In the genomic region with DNA sequence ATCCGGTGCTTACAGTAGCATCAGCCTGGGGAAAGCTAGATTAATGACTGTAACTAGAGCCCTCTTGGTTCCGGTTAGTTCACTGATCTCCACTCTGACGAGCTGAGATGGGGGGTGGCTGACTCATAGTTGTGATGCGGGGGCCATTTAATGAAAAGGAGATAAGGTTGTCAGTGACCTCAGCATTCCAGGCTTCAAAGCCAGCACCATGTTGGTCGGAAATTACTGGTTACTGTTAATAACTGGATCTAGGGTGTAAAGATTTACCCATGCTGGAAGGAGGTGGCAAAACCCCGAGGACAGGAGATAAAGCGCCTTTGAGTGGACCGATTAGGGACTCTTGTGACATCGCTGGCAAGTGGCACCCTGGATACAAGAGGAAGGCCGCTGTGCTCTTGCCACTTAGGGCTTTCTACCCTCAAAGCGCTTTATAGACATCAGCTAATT, we compare ENCODE assay signal across 1 cellular context.
TF ChIP-seq lines count a peak whose summit lies in the region.

No MANE protein-coding gene starts in this region.

TF ChIP-seq in HEK293, 187 proteins besides CTCF, POLR2A, EP300 and RAD21 (continued from another document):
- TF ChIP-seq, protein P1, sequence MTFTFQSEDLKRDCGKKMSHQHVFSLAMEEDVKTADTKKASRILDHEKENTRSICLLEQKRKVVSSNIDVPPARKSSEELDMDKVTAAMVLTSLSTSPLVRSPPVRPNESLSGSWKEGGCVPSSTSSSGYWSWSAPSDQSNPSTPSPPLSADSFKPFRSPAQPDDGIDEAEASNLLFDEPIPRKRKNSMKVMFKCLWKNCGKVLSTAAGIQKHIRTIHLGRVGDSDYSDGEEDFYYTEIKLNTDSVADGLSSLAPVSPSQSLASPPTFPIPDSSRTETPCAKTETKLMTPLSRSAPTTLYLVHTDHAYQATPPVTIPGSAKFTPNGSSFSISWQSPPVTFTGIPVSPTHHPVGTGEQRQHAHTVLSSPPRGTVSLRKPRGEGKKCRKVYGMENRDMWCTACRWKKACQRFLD (tag by site-specific recombination; IDR thresholded peaks at IDR 0.05) = no peak
- TF ChIP-seq ZXDB (tag by site-specific recombination; IDR thresholded peaks at IDR 0.05) (peak; percentile 95), ZNF24 (tag by site-specific recombination; IDR thresholded peaks at IDR 0.05) (peak; percentile 96), ZNF366 (tag by site-specific recombination; conservative IDR thresholded peaks at IDR 0.05) (peak; percentile 91), ZNF223 (tag by site-specific recombination; IDR thresholded peaks at IDR 0.05) (no peak), ZNF174 (tag by site-specific recombination; IDR thresholded peaks at IDR 0.05) (no peak), ZBTB21 (tag by site-specific recombination; IDR thresholded peaks at IDR 0.05) (peak; percentile 93), ZNF596 (tag by site-specific recombination; IDR thresholded peaks at IDR 0.05) (no peak), ZNF138 (tag by site-specific recombination; IDR thresholded peaks at IDR 0.05; ENCODE audit: borderline replicate concordance) (no peak), HOXC10 (CRISPR knock-in tag; IDR thresholded peaks at IDR 0.05) (no peak)
- TF ChIP-seq, protein P2, sequence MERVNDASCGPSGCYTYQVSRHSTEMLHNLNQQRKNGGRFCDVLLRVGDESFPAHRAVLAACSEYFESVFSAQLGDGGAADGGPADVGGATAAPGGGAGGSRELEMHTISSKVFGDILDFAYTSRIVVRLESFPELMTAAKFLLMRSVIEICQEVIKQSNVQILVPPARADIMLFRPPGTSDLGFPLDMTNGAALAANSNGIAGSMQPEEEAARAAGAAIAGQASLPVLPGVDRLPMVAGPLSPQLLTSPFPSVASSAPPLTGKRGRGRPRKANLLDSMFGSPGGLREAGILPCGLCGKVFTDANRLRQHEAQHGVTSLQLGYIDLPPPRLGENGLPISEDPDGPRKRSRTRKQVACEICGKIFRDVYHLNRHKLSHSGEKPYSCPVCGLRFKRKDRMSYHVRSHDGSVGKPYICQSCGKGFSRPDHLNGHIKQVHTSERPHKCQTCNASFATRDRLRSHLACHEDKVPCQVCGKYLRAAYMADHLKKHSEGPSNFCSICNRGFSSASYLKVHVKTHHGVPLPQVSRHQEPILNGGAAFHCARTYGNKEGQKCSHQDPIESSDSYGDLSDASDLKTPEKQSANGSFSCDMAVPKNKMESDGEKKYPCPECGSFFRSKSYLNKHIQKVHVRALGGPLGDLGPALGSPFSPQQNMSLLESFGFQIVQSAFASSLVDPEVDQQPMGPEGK (tag by site-specific recombination; IDR thresholded peaks at IDR 0.05) = peak; percentile 99
- TF ChIP-seq, protein P3, sequence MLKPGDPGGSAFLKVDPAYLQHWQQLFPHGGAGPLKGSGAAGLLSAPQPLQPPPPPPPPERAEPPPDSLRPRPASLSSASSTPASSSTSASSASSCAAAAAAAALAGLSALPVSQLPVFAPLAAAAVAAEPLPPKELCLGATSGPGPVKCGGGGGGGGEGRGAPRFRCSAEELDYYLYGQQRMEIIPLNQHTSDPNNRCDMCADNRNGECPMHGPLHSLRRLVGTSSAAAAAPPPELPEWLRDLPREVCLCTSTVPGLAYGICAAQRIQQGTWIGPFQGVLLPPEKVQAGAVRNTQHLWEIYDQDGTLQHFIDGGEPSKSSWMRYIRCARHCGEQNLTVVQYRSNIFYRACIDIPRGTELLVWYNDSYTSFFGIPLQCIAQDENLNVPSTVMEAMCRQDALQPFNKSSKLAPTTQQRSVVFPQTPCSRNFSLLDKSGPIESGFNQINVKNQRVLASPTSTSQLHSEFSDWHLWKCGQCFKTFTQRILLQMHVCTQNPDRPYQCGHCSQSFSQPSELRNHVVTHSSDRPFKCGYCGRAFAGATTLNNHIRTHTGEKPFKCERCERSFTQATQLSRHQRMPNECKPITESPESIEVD (tag by site-specific recombination; IDR thresholded peaks at IDR 0.05) = peak; percentile 60
- TF ChIP-seq, protein P4, sequence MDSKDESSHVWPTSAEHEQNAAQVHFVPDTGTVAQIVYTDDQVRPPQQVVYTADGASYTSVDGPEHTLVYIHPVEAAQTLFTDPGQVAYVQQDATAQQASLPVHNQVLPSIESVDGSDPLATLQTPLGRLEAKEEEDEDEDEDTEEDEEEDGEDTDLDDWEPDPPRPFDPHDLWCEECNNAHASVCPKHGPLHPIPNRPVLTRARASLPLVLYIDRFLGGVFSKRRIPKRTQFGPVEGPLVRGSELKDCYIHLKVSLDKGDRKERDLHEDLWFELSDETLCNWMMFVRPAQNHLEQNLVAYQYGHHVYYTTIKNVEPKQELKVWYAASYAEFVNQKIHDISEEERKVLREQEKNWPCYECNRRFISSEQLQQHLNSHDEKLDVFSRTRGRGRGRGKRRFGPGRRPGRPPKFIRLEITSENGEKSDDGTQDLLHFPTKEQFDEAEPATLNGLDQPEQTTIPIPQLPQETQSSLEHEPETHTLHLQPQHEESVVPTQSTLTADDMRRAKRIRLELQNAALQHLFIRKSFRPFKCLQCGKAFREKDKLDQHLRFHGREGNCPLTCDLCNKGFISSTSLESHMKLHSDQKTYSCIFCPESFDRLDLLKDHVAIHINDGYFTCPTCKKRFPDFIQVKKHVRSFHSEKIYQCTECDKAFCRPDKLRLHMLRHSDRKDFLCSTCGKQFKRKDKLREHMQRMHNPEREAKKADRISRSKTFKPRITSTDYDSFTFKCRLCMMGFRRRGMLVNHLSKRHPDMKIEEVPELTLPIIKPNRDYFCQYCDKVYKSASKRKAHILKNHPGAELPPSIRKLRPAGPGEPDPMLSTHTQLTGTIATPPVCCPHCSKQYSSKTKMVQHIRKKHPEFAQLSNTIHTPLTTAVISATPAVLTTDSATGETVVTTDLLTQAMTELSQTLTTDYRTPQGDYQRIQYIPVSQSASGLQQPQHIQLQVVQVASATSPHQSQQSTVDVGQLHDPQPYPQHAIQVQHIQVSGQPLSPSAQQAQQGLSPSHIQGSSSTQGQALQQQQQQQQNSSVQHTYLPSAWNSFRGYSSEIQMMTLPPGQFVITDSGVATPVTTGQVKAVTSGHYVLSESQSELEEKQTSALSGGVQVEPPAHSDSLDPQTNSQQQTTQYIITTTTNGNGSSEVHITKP (tag by site-specific recombination; IDR thresholded peaks at IDR 0.05) = peak; percentile 87
- TF ChIP-seq, protein P5, sequence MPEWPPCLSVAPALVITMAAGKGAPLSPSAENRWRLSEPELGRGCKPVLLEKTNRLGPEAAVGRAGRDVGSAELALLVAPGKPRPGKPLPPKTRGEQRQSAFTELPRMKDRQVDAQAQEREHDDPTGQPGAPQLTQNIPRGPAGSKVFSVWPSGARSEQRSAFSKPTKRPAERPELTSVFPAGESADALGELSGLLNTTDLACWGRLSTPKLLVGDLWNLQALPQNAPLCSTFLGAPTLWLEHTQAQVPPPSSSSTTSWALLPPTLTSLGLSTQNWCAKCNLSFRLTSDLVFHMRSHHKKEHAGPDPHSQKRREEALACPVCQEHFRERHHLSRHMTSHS (tag by site-specific recombination; IDR thresholded peaks at IDR 0.05) = no peak; the same call in 1 of the 2 replicates
